In genomic region chr16:30063893-30064745, GRCh38 we compare ENCODE assay signal across 1 cellular context.
TF ChIP-seq lines count a peak whose summit lies in the region.

No MANE protein-coding gene starts in this region.

TF ChIP-seq in neural cell, 6 proteins besides CTCF, POLR2A, EP300 and RAD21 (continued from another document):
- TF ChIP-seq REST (IDR thresholded peaks at IDR 0.05; ENCODE audit: borderline replicate concordance) = no peak
- TF ChIP-seq MXI1 (conservative IDR thresholded peaks at IDR 0.05; ENCODE audit: poor library complexity, severe bottlenecking) = no peak
